ENCODE assay signal across 1 cellular context in genomic region chr6:330948-331347, GRCh38.
TF ChIP-seq lines count a peak whose summit lies in the region.

No MANE protein-coding gene starts in this region.

TF ChIP-seq in HEK293, 187 proteins besides CTCF, POLR2A, EP300 and RAD21 (continued from another document):
- peak; percentile 72 for TF ChIP-seq INSM2 (tag by site-specific recombination; IDR thresholded peaks at IDR 0.05)
- no peak for TF ChIP-seq ZNF529 (tag by site-specific recombination; IDR thresholded peaks at IDR 0.05; ENCODE audit: insufficient replicate concordance)
- no peak for TF ChIP-seq ZNF174 (tag by site-specific recombination; IDR thresholded peaks at IDR 0.05)
- TF ChIP-seq ZBTB44 (tag by site-specific recombination; IDR thresholded peaks at IDR 0.05) = peak; percentile 66
- no peak for TF ChIP-seq ZSCAN4 (tag by site-specific recombination; IDR thresholded peaks at IDR 0.05)
- TF ChIP-seq ZNF157 (tag by site-specific recombination; IDR thresholded peaks at IDR 0.05) = no peak
- no peak for TF ChIP-seq SP2 (tag by site-specific recombination; IDR thresholded peaks at IDR 0.05)
- no peak for TF ChIP-seq ZNF792 (tag by site-specific recombination; IDR thresholded peaks at IDR 0.05)
- no peak for TF ChIP-seq ZNF37A (tag by site-specific recombination; IDR thresholded peaks at IDR 0.05)
- TF ChIP-seq ZSCAN30 (tag by site-specific recombination; IDR thresholded peaks at IDR 0.05) = 0 out of 2 replicates have a peak, but pooled peaks have one; percentile 44
- no peak for TF ChIP-seq ZNF48 (tag by site-specific recombination; IDR thresholded peaks at IDR 0.05)
- peak; percentile 88 for TF ChIP-seq ZNF580 (tag by site-specific recombination; IDR thresholded peaks at IDR 0.05)
- no peak for TF ChIP-seq KLF7 (tag by site-specific recombination; IDR thresholded peaks at IDR 0.05; ENCODE audit: borderline replicate concordance)
- no peak for TF ChIP-seq ZNF626 (tag by site-specific recombination; IDR thresholded peaks at IDR 0.05)
- TF ChIP-seq ZNF146 (tag by site-specific recombination; IDR thresholded peaks at IDR 0.05) = no peak
- TF ChIP-seq ZNF549 (tag by site-specific recombination; IDR thresholded peaks at IDR 0.05) = no peak
- TF ChIP-seq ZNF830 (tag by site-specific recombination; IDR thresholded peaks at IDR 0.05; ENCODE audit: low read depth) = no peak
- peak; percentile 42; the same call in 1 of the 2 replicates for TF ChIP-seq ZBTB8A (tag by site-specific recombination; IDR thresholded peaks at IDR 0.05)
- no peak for TF ChIP-seq ZNF133 (tag by site-specific recombination; IDR thresholded peaks at IDR 0.05)
- no peak for TF ChIP-seq ZNF701 (tag by site-specific recombination; IDR thresholded peaks at IDR 0.05)
- peak; percentile 77 for TF ChIP-seq ZBTB21 (tag by site-specific recombination; IDR thresholded peaks at IDR 0.05)
- TF ChIP-seq ZNF561 (tag by site-specific recombination; IDR thresholded peaks at IDR 0.05; ENCODE audit: borderline replicate concordance) = peak; percentile 81
- TF ChIP-seq WT1 (tag by site-specific recombination; IDR thresholded peaks at IDR 0.05) = peak; percentile 85
- peak; percentile 69 for TF ChIP-seq ZEB2 (tag by site-specific recombination; IDR thresholded peaks at IDR 0.05)
- TF ChIP-seq SP3 (tag by site-specific recombination; IDR thresholded peaks at IDR 0.05) = no peak
TF ChIP-seq in HEK293: peak in this region for 38.
